Comparison of ENCODE assay signal across 18 cellular contexts in the genomic region with DNA sequence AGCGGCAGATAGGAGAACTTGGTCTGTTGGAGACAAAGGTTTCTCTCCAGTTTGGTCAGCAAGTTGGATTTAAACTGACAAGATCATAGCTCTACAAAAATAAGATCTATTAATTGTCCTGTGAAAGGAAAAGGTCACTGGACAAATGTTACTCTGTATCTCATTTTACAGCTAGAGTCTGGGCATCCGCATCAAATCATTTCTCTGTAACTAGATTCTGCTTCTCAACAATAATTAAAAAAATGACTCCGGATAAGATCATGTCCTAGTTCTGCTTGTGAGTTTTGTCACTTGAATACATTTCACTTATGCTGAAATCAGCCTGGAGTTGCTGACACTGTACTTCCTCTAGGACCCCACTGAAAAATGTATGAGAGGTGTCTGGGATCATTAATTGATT.
DNase-seq lines count a peak whose midpoint lies in the region; ATAC-seq and TF ChIP-seq lines count a peak whose summit lies in the region.
"Had no signal": no experiment of that assay in that cellular context is flagged by ENCODE, and none has a peak within 500 bp of the region (broad histone marks: within the 10 kb centered on the region; RNA-seq: fewer than 3 reads in every experiment).

No MANE protein-coding gene starts in this region.

- peak overlapping the region; percentile 88 for H3K27ac ChIP-seq in C4-2B
- peak overlapping the region in 1 of 2 experiments; percentile 99; a peak in 2 of 4 replicates for H3K27ac ChIP-seq in SK-N-SH (ENCODE audit: low read depth in 2 of 2, low read length in 1 of 2)
- H3K27ac ChIP-seq in trophoblast cell (ENCODE audit: low read depth, low read length) = no peak overlapping the region
- H3K27ac ChIP-seq: BLaER1 had no signal

- no peak overlapping the region for H3K14ac ChIP-seq in trophoblast cell (ENCODE audit: low read length)

- H4K91ac ChIP-seq in trophoblast cell (ENCODE audit: low read depth, low read length) = no peak overlapping the region

- WGBS in SK-N-SH (ENCODE audit: low lambda C conversion rate) = 55% methylated on average over 3 of the region's 3 CpGs
- WGBS in trophoblast cell (ENCODE audit: extremely low coverage, insufficient coverage, insufficient read length) = no CpG with 5 or more reads among the region's 3 CpGs

- TF ChIP-seq RAD21 in SK-N-SH (IDR thresholded peaks at IDR 0.05; ENCODE audit: low read length) = no peak

- TF ChIP-seq EP300 in SK-N-SH (IDR thresholded peaks at IDR 0.05; ENCODE audit: borderline replicate concordance in 1 of 2, low read depth in 1 of 2, low read length in 1 of 2) = peak in 1 of 2 experiments; percentile 87; a peak in 2 of 4 replicates

- no peak overlapping the region for H3K27ac Mint-ChIP-seq in stimulated activated effector memory CD8-positive, alpha-beta T cell treated with anti-CD3 and anti-CD28 coated beads, Interleukin-12 subunit alpha, Interleukin-12 subunit beta, amount 100 ng/mL, for 72 hours
- H3K27ac Mint-ChIP-seq: CD4-positive, alpha-beta T cell; CD8-positive, alpha-beta T cell had no signal

- H4K12ac ChIP-seq in trophoblast cell (ENCODE audit: low read depth, low read length) = no peak overlapping the region

- no peak overlapping the region for H3K4me2 ChIP-seq in SK-N-SH
- H3K4me2 ChIP-seq in trophoblast cell (ENCODE audit: low read length) = no peak overlapping the region
- H3K4me2 ChIP-seq: BLaER1 had no signal

- no peak overlapping the region for H3K4ac ChIP-seq in trophoblast cell (ENCODE audit: low read depth, low read length)

- H3K27me3 ChIP-seq in SK-N-SH (ENCODE audit: insufficient read depth) (no peaks in the 10 kb centered on the region), adipocyte (replicated peaks; ENCODE audit: control insufficient read depth, insufficient read depth, low read length) (no peaks in the 10 kb centered on the region), trophoblast cell (ENCODE audit: insufficient read depth, low read length) (no peaks in the 10 kb centered on the region)
- H3K27me3 ChIP-seq: BE2C, BLaER1 had no signal

- H2AFZ ChIP-seq in SK-N-SH (ENCODE audit: low read depth) (no peak overlapping the region), trophoblast cell (ENCODE audit: insufficient read depth, low read length, poor library complexity) (no peak overlapping the region)

- peaks cover 22% of the 10 kb centered on the region for H3K79me1 ChIP-seq in trophoblast cell (ENCODE audit: low read length)

- TF ChIP-seq CTCF in C4-2B (conservative IDR thresholded peaks at IDR 0.05) (no peak), SK-N-SH (IDR thresholded peaks at IDR 0.05) (no peak)

- POLR2A ChIA-PET in SK-N-SH (lab: Yijun Ruan, JAX) = interaction anchor here (0.9 to 1.3 kb wide), 3 partner anchors 23 to 40 kb away, joined by 3 read pairs; no protein-coding TSS in a partner anchor

- H3F3A ChIP-seq in SK-N-SH (replicated peaks; ENCODE audit: insufficient read depth) = no peaks in the 10 kb centered on the region

- peaks cover 0 to 69% of the 10 kb centered on the region in 2 experiments; a peak in 3 of 4 replicates for H3K4me1 ChIP-seq in SK-N-SH (ENCODE audit: control insufficient read depth in 1 of 2, insufficient read depth in 2 of 2, low read depth in 1 of 2, low read length in 1 of 2)
- H3K4me1 ChIP-seq in adipocyte (ENCODE audit: control insufficient read depth, insufficient read depth, low read length) = peaks cover 33% of the 10 kb centered on the region
- peaks cover 7 to 10% of the 10 kb centered on the region in 2 experiments for H3K4me1 ChIP-seq in trophoblast cell (ENCODE audit: control insufficient read depth in 1 of 2, insufficient read depth in 2 of 2, low read length in 2 of 2)
- H3K4me1 ChIP-seq: BLaER1, Caco-2 had no signal

- no peaks in the 10 kb centered on the region for H3K9me3 Mint-ChIP-seq in stimulated activated effector memory CD8-positive, alpha-beta T cell treated with anti-CD3 and anti-CD28 coated beads, Interleukin-12 subunit alpha, Interleukin-12 subunit beta, amount 100 ng/mL, for 72 hours
- H3K9me3 Mint-ChIP-seq: CD4-positive, alpha-beta T cell; CD8-positive, alpha-beta T cell had no signal

- no peaks in the 10 kb centered on the region for H3K36me3 Mint-ChIP-seq in stimulated activated effector memory CD8-positive, alpha-beta T cell treated with anti-CD3 and anti-CD28 coated beads, Interleukin-12 subunit alpha, Interleukin-12 subunit beta, amount 100 ng/mL, for 72 hours
- H3K36me3 Mint-ChIP-seq: CD8-positive, alpha-beta T cell had no signal

- H3K18ac ChIP-seq in trophoblast cell (ENCODE audit: low read length) = no peak overlapping the region

- DNase-seq in SK-N-SH = no peak
- no peak for DNase-seq in adipocyte (ENCODE audit: low read depth)
- no peak for DNase-seq in trophoblast cell
- no peak for DNase-seq in stimulated activated naive CD4-positive, alpha-beta T cell (lab: John Stamatoyannopoulos, UW)
- no peak for DNase-seq in T-helper 9 cell
- DNase-seq in stimulated activated effector memory CD8-positive, alpha-beta T cell treated with anti-CD3 and anti-CD28 coated beads, Interleukin-12 subunit alpha, Interleukin-12 subunit beta, amount 100 ng/mL, for 72 hours (ENCODE audit: low spot score in 2 of 2) = no peak
- DNase-seq: 8988T; BE2C; C1 segment of cervical spinal cord; Caco-2; Calu3; CD4-positive, alpha-beta T cell; CD8-positive, alpha-beta T cell; DMS79 treated with DMSO at 0.1 percent for 48 hours; GF-D8 had no signal

- H4K20me1 ChIP-seq in SK-N-SH (ENCODE audit: insufficient read depth) = no peaks in the 10 kb centered on the region
- H4K20me1 ChIP-seq: BLaER1 had no signal

- no peak overlapping the region for H2BK120ac ChIP-seq in trophoblast cell (ENCODE audit: insufficient read depth, low read length, poor library complexity)

- no peaks in the 10 kb centered on the region for H3K4me1 Mint-ChIP-seq in stimulated activated effector memory CD8-positive, alpha-beta T cell treated with anti-CD3 and anti-CD28 coated beads, Interleukin-12 subunit alpha, Interleukin-12 subunit beta, amount 100 ng/mL, for 72 hours

- H2BK12ac ChIP-seq in trophoblast cell (ENCODE audit: low read length) = peak overlapping the region; percentile 94

- no peaks in the 10 kb centered on the region for H3K79me2 ChIP-seq in SK-N-SH (ENCODE audit: insufficient read depth)
- no peaks in the 10 kb centered on the region for H3K79me2 ChIP-seq in trophoblast cell (ENCODE audit: control insufficient read depth, insufficient read depth, low read length, poor library complexity)

- no peak for ATAC-seq in stimulated activated effector memory CD8-positive, alpha-beta T cell treated with anti-CD3 and anti-CD28 coated beads, Interleukin-12 subunit alpha, Interleukin-12 subunit beta, amount 100 ng/mL, for 72 hours
- no peak for ATAC-seq in HG03469 (IDR thresholded peaks at IDR 0.05; ENCODE audit: unreplicated experiment)
- ATAC-seq: CD8-positive, alpha-beta T cell had no signal

- H2BK5ac ChIP-seq in trophoblast cell (ENCODE audit: low read depth, low read length, poor library complexity) = no peak overlapping the region

- H3K9me3 ChIP-seq in SK-N-SH (no peaks in the 10 kb centered on the region), adipocyte (ENCODE audit: control insufficient read depth, low read length) (no peaks in the 10 kb centered on the region), trophoblast cell (ENCODE audit: insufficient read depth, low read depth, low read length) (peaks cover 2% of the 10 kb centered on the region)
- H3K9me3 ChIP-seq: BE2C, BLaER1, Caco-2 had no signal

- H3K9ac ChIP-seq in SK-N-SH (no peak overlapping the region), adipocyte (ENCODE audit: low read length) (peak overlapping the region; percentile 41), trophoblast cell (ENCODE audit: low read length) (no peak overlapping the region)
- H3K9ac ChIP-seq: BLaER1 had no signal

- no peak overlapping the region for H4K8ac ChIP-seq in trophoblast cell (ENCODE audit: low read depth, low read length)

- H3K36me3 ChIP-seq in SK-N-SH (replicated peaks in 1 of 2; ENCODE audit: control insufficient read depth in 1 of 2, insufficient read depth in 2 of 2, low read length in 1 of 2) (no peaks in the 10 kb centered on the region), adipocyte (ENCODE audit: control insufficient read depth, insufficient read depth, low read length, severe bottlenecking) (no peaks in the 10 kb centered on the region), trophoblast cell (ENCODE audit: control insufficient read depth in 1 of 2, insufficient read depth in 2 of 2, low read length in 2 of 2) (no peaks in the 10 kb centered on the region)
- H3K36me3 ChIP-seq: BE2C, BLaER1 had no signal

- H3K4me3 Mint-ChIP-seq in stimulated activated effector memory CD8-positive, alpha-beta T cell treated with anti-CD3 and anti-CD28 coated beads, Interleukin-12 subunit alpha, Interleukin-12 subunit beta, amount 100 ng/mL, for 72 hours = no peak overlapping the region
- H3K4me3 Mint-ChIP-seq: CD4-positive, alpha-beta T cell; CD8-positive, alpha-beta T cell had no signal

- no peak overlapping the region for H2AK5ac ChIP-seq in trophoblast cell (ENCODE audit: low read length)

- CTCF ChIA-PET in SK-N-SH (lab: Yijun Ruan, JAX) = interaction anchor here (0.9 to 2.1 kb wide), 5 partner anchors 11 to 416 kb away, joined by 3 to 7 read pairs (median 3); no protein-coding TSS in a partner anchor

- no peaks in the 10 kb centered on the region for H3K9me2 ChIP-seq in SK-N-SH

- no peak overlapping the region for H3K4me3 ChIP-seq in SK-N-SH (ENCODE audit: low read depth in 2 of 2, low read length in 1 of 2)
- peak overlapping the region; percentile 25 for H3K4me3 ChIP-seq in adipocyte (ENCODE audit: low read length)
- no peak overlapping the region for H3K4me3 ChIP-seq in trophoblast cell (ENCODE audit: low read depth, low read length)
- H3K4me3 ChIP-seq: BLaER1 had no signal

- H3K23ac ChIP-seq in trophoblast cell (ENCODE audit: low read length) = no peak overlapping the region

TF ChIP-seq in SK-N-SH, 30 proteins besides CTCF, POLR2A, EP300 and RAD21:
- TF ChIP-seq, protein P1, sequence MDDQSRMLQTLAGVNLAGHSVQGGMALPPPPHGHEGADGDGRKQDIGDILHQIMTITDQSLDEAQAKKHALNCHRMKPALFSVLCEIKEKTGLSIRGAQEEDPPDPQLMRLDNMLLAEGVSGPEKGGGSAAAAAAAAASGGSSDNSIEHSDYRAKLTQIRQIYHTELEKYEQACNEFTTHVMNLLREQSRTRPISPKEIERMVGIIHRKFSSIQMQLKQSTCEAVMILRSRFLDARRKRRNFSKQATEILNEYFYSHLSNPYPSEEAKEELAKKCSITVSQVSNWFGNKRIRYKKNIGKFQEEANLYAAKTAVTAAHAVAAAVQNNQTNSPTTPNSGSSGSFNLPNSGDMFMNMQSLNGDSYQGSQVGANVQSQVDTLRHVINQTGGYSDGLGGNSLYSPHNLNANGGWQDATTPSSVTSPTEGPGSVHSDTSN (IDR thresholded peaks at IDR 0.05) = no peak
- no peak; the same call in 1 of the 2 replicates for TF ChIP-seq GATA2 (CRISPR knock-in tag; IDR thresholded peaks at IDR 0.05)
- peak; percentile 55 for TF ChIP-seq CHD2 (IDR thresholded peaks at IDR 0.05; ENCODE audit: low read length, partially characterized antibody)
- TF ChIP-seq MXI1 (IDR thresholded peaks at IDR 0.05; ENCODE audit: low read depth, low read length) = 0 out of 2 replicates have a peak, but pooled peaks have one; percentile 9
- no peak for TF ChIP-seq FOSL2 (IDR thresholded peaks at IDR 0.05; ENCODE audit: borderline replicate concordance, low read depth)
- TF ChIP-seq RCOR1 (IDR thresholded peaks at IDR 0.05; ENCODE audit: low read length) = peak; percentile 64; the same call in 1 of the 2 replicates
